1 cellular context compared by ENCODE assay signal in genomic region chr3:25663324-25664065, GRCh38.
TF ChIP-seq lines count a peak whose summit lies in the region.

No MANE protein-coding gene starts in this region.

TF ChIP-seq in GM23338, 12 proteins besides CTCF, POLR2A, EP300 and RAD21 (continued from another document):
- TF ChIP-seq ZNF462 (CRISPR knock-in tag; IDR thresholded peaks at IDR 0.05) (no peak), REST (IDR thresholded peaks at IDR 0.05; ENCODE audit: unreplicated experiment) (no peak), CREB1 (CRISPR knock-in tag; IDR thresholded peaks at IDR 0.05; ENCODE audit: low read depth) (no peak), EZH2 (IDR thresholded peaks at IDR 0.05; ENCODE audit: low read depth, unreplicated experiment) (no peak), ZNF114 (CRISPR knock-in tag; IDR thresholded peaks at IDR 0.05) (no peak), NANOG (IDR thresholded peaks at IDR 0.05; ENCODE audit: borderline replicate concordance) (no peak), ETS1 (IDR thresholded peaks at IDR 0.05) (no peak), STAT1 (IDR thresholded peaks at IDR 0.05; ENCODE audit: unreplicated experiment) (no peak), EZH2phosphoT487 (IDR thresholded peaks at IDR 0.05; ENCODE audit: unreplicated experiment) (no peak), POLR2AphosphoS5 (IDR thresholded peaks at IDR 0.05; ENCODE audit: low read depth) (no peak), JUNB (IDR thresholded peaks at IDR 0.05; ENCODE audit: unreplicated experiment) (no peak)
